In genomic region chr1:15262003-15262377, GRCh38 we compare ENCODE assay signal across 21 cellular contexts. TPM values are rescaled to one million over a fixed set of nuclear protein-coding genes. Genes with fewer than 3 reads are reported as not detected.
DNase-seq lines count a peak whose midpoint lies in the region; ATAC-seq, FAIRE-seq and TF ChIP-seq lines count a peak whose summit lies in the region.
"Had no signal": no experiment of that assay in that cellular context is flagged by ENCODE, and none has a peak within 500 bp of the region (broad histone marks: within the 10 kb centered on the region; RNA-seq: fewer than 3 reads in every experiment).

No MANE protein-coding gene starts in this region.

- H3K9ac ChIP-seq in astrocyte (ENCODE audit: low read length) (no peak overlapping the region), stomach smooth muscle (ENCODE audit: low read length in 2 of 2) (no peak overlapping the region)

- H3K9me3 ChIP-seq in left ventricle myocardium inferior (replicated peaks) (peaks cover 7% of the 10 kb centered on the region), astrocyte (ENCODE audit: insufficient read depth, low read depth, low read length) (peaks cover 2% of the 10 kb centered on the region), left lung (peaks cover 0 to 6% of the 10 kb centered on the region in 2 donors), stomach smooth muscle (ENCODE audit: control insufficient read depth in 2 of 2, low read length in 2 of 2) (no peaks in the 10 kb centered on the region), sigmoid colon (no peaks in the 10 kb centered on the region)
- H3K9me3 ChIP-seq: SJSA1, vagina had no signal

- peaks cover 6% of the 10 kb centered on the region for H3K9me3 Mint-ChIP-seq in astrocyte (ENCODE audit: unreplicated experiment)

- no peaks in the 10 kb centered on the region for H3K36me3 ChIP-seq in left ventricle myocardium inferior
- H3K36me3 ChIP-seq in astrocyte (ENCODE audit: insufficient read depth, low read length): no peaks in the 10 kb centered on the region
- H3K36me3 ChIP-seq in left lung: no peaks in the 10 kb centered on the region
- H3K36me3 ChIP-seq in stomach smooth muscle (ENCODE audit: control insufficient read depth in 2 of 2, insufficient read depth in 2 of 2, low read length in 2 of 2): no peaks in the 10 kb centered on the region
- no peaks in the 10 kb centered on the region for H3K36me3 ChIP-seq in sigmoid colon
- H3K36me3 ChIP-seq: SJSA1, vagina had no signal

- no peaks in the 10 kb centered on the region for H4K20me1 ChIP-seq in astrocyte (ENCODE audit: insufficient read depth, low read length)

- H3K4me3 ChIP-seq in left ventricle myocardium inferior (peak overlapping the region; percentile 26), astrocyte (ENCODE audit: insufficient read depth, low read depth, low read length) (no peak overlapping the region), left lung (peak overlapping the region in 1 of 2 donors; percentile 4), stomach smooth muscle (ENCODE audit: low read length in 2 of 2) (no peak overlapping the region), sigmoid colon (no peak overlapping the region)
- H3K4me3 ChIP-seq: SJSA1, vagina had no signal

- H3K79me2 ChIP-seq in astrocyte (ENCODE audit: insufficient read depth, low read length): no peaks in the 10 kb centered on the region

- no peak for ATAC-seq in left cardiac atrium
- ATAC-seq in left lung: no peak
- ATAC-seq in GM19395 (IDR thresholded peaks at IDR 0.05; ENCODE audit: unreplicated experiment): no peak

- no peak for FAIRE-seq in astrocyte (lab: Jason Lieb, UNC)
- FAIRE-seq: H54, RCC 7860 had no signal

- intact Hi-C loops in left ventricle myocardium inferior (cut with micrococcal nuclease): no loop called here
- intact Hi-C loops in left cardiac atrium (cut with DNase I): no loop called here
- intact Hi-C loops in left lung (cut with DNase I): loop anchor here in 1 of 2 donors (10.0 kb wide), 1 partner anchor 107 kb away; the partner anchor contains the start of gene TMEM51
- intact Hi-C loops in sigmoid colon (cut with DNase I): no loop called here

- peaks cover 3% of the 10 kb centered on the region for H3K4me1 Mint-ChIP-seq in astrocyte (ENCODE audit: low read depth, unreplicated experiment)

- H3K4me2 ChIP-seq in astrocyte (ENCODE audit: low read length): no peak overlapping the region

- H3K27ac Mint-ChIP-seq in astrocyte (ENCODE audit: unreplicated experiment): peak overlapping the region; percentile 26
- H3K27ac Mint-ChIP-seq: activated CD4-positive, alpha-beta T cell treated with anti-CD3 and anti-CD28 coated beads, Interleukin-2, amount 10 ng/mL, durations not matched to agents 7 days and 5 days had no signal

- H2AFZ ChIP-seq in astrocyte (ENCODE audit: low read depth, low read length): no peak overlapping the region

- TF ChIP-seq EP300 in sigmoid colon (IDR thresholded peaks at IDR 0.05): no peak

- H3K27me3 ChIP-seq in left ventricle myocardium inferior (ENCODE audit: low read depth): no peaks in the 10 kb centered on the region
- peaks cover 2% of the 10 kb centered on the region for H3K27me3 ChIP-seq in astrocyte (ENCODE audit: insufficient read depth, low read length)
- H3K27me3 ChIP-seq in left lung: no peaks in the 10 kb centered on the region
- H3K27me3 ChIP-seq in stomach smooth muscle (ENCODE audit: control insufficient read depth in 1 of 2, insufficient read depth in 2 of 2, low read length in 2 of 2): no peaks in the 10 kb centered on the region
- H3K27me3 ChIP-seq in sigmoid colon: no peaks in the 10 kb centered on the region
- H3K27me3 ChIP-seq: SJSA1, vagina had no signal

- H3K4me1 ChIP-seq in left ventricle myocardium inferior (peaks cover 35% of the 10 kb centered on the region), astrocyte (ENCODE audit: insufficient read depth, low read length) (peaks cover 10% of the 10 kb centered on the region), left lung (peaks cover 11 to 59% of the 10 kb centered on the region in 2 donors), stomach smooth muscle (ENCODE audit: control insufficient read depth, insufficient read depth, low read length) (peaks cover 32% of the 10 kb centered on the region), sigmoid colon (peaks cover 0 to 40% (median 31%) of the 10 kb centered on the region in 4 donors)

- no peak overlapping the region for H3K4me3 Mint-ChIP-seq in astrocyte (ENCODE audit: unreplicated experiment)
- H3K4me3 Mint-ChIP-seq: activated CD4-positive, alpha-beta T cell treated with anti-CD3 and anti-CD28 coated beads, Interleukin-2, amount 10 ng/mL, durations not matched to agents 7 days and 5 days had no signal

- WGBS in sigmoid colon, 2 donors: 93% methylated on average over 2 of the region's 2 CpGs

- no peak for TF ChIP-seq POLR2A in sigmoid colon (IDR thresholded peaks at IDR 0.05)

- H3K36me3 Mint-ChIP-seq in astrocyte (ENCODE audit: low read depth, unreplicated experiment): peaks cover 3% of the 10 kb centered on the region

- TF ChIP-seq CTCF in left ventricle myocardium inferior (IDR thresholded peaks at IDR 0.05; ENCODE audit: borderline replicate concordance): no peak
- TF ChIP-seq CTCF in astrocyte (IDR thresholded peaks at IDR 0.05; ENCODE audit: insufficient read depth, low read depth, low read length): no peak
- no peak for TF ChIP-seq CTCF in left lung (IDR thresholded peaks at IDR 0.05)
- TF ChIP-seq CTCF in sigmoid colon (IDR thresholded peaks at IDR 0.05): no peak

- H3K27me3 Mint-ChIP-seq in astrocyte (ENCODE audit: low read depth, unreplicated experiment): peaks cover 4% of the 10 kb centered on the region

- H3K27ac ChIP-seq in left ventricle myocardium inferior (replicated peaks): peak overlapping the region; percentile 30
- no peak overlapping the region for H3K27ac ChIP-seq in astrocyte (ENCODE audit: low read depth, low read length)
- H3K27ac ChIP-seq in left lung: peak overlapping the region; percentile 71 to 85
- peak overlapping the region; percentile 37 for H3K27ac ChIP-seq in stomach smooth muscle (ENCODE audit: low read length)
- H3K27ac ChIP-seq in sigmoid colon: peak overlapping the region in 1 of 4 donors; percentile 70
- H3K27ac ChIP-seq: epithelial cell of prostate, SJSA1, vagina had no signal

- no peak for DNase-seq in left ventricle myocardium inferior
- no peak for DNase-seq in left cardiac atrium
- DNase-seq in astrocyte (ENCODE audit: low read depth): no peak
- DNase-seq in left lung: no peak
- no peak for DNase-seq in dedifferentiated amniotic fluid mesenchymal stem cell (ENCODE audit: extremely low spot score)
- DNase-seq in sigmoid colon: no peak
- DNase-seq: ACHN; activated CD4-positive, alpha-beta T cell treated with anti-CD3 and anti-CD28 coated beads, Interleukin-2, amount 10 ng/mL, durations not matched to agents 7 days and 5 days; activated effector memory CD4-positive, alpha-beta T cell treated with Interleukin-2 at 50 U/mL for 16 hours; foreskin fibroblast; NCI-H146; NCI-H524; retina; T-helper 1 cell had no signal

RNA-seq across cellular contexts. Expression of gene FHAD1, which starts 15.0 kb away (rescaled TPM):
- total RNA-seq in left ventricle myocardium inferior (not detected), left cardiac atrium (under 1 TPM in 1 of 2 donors, not detected in 1; 0.47 TPM), astrocyte (0.25 TPM in 1 of 2 replicates, not detected in the other), left lung (1 to 10 TPM; 1.4 to 8.5 TPM), sigmoid colon (1 to 10 TPM in 1 of 4 donors, under 1 TPM in 1, not detected in 2; 0.27 to 1.1 TPM)
- 1 to 10 TPM in 1 of 3 donors, under 1 TPM in 2; 0.70 to 1.8 (median 0.92) TPM for polyA plus RNA-seq in sigmoid colon
- total RNA-seq: activated CD4-positive, alpha-beta T cell treated with anti-CD3 and anti-CD28 coated beads, Interleukin-2, amount 10 ng/mL, durations not matched to agents 7 days and 5 days; vagina had no signal
